ENCODE assay signal across 19 cellular contexts in genomic region chr13:52994865-52995264, GRCh38. TPM values are rescaled to one million over a fixed set of nuclear protein-coding genes. Genes with fewer than 3 reads are reported as not detected.
DNase-seq lines count a peak whose midpoint lies in the region; ATAC-seq and TF ChIP-seq lines count a peak whose summit lies in the region.
"Had no signal": no experiment of that assay in that cellular context is flagged by ENCODE, and none has a peak within 500 bp of the region (broad histone marks: within the 10 kb centered on the region; RNA-seq: fewer than 3 reads in every experiment).

No MANE protein-coding gene starts in this region.

- no peak overlapping the region for H3K9ac ChIP-seq in SK-N-SH

- peak overlapping the region; percentile 50 for H3K27ac Mint-ChIP-seq in glutamatergic neuron (ENCODE audit: unreplicated experiment)
- no peak overlapping the region for H3K27ac Mint-ChIP-seq in activated CD4-positive, alpha-beta memory T cell treated with anti-CD3 and anti-CD28 coated beads, Interleukin-2, amount 10 ng/mL, durations not matched to agents 7 days and 5 days
- H3K27ac Mint-ChIP-seq: T-helper 1 cell treated with Interleukin-12 subunit alpha and Interleukin-12 subunit beta and Interleukin-4 antibody, amounts not matched to agents 30 μg/mL and 1 μg/mL, for 36 hours had no signal

- CTCF ChIA-PET in SK-N-SH (lab: Yijun Ruan, JAX): interaction anchor here (1.0 to 2.2 kb wide), 4 partner anchors 11 to 157 kb away, joined by 3 to 18 read pairs (median 4); no protein-coding TSS in a partner anchor
- CTCF ChIA-PET in activated CD4-positive, alpha-beta memory T cell treated with anti-CD3 and anti-CD28 coated beads, Interleukin-2, amount 10 ng/mL, durations not matched to agents 7 days and 5 days (lab: Charles Lee): interaction anchor here (1.7 kb wide), 1 partner anchor 27 kb away, joined by 8 read pairs; no protein-coding TSS in a partner anchor

- H3K4me2 ChIP-seq in SK-N-SH: no peak overlapping the region
- H3K4me2 ChIP-seq: PC-9 had no signal

- no peak overlapping the region for H3K4me3 ChIP-seq in SK-N-SH (ENCODE audit: low read depth in 2 of 2, low read length in 1 of 2)
- H3K4me3 ChIP-seq: GM12878, K562, PC-9 had no signal

- no peak for TF ChIP-seq EP300 in SK-N-SH (IDR thresholded peaks at IDR 0.05; ENCODE audit: borderline replicate concordance in 1 of 2, low read depth in 1 of 2, low read length in 1 of 2)

- TF ChIP-seq CTCF in SK-N-SH (IDR thresholded peaks at IDR 0.05) (no peak), glutamatergic neuron (IDR thresholded peaks at IDR 0.05; ENCODE audit: partially characterized antibody, unreplicated experiment) (no peak)

- no peaks in the 10 kb centered on the region for H3F3A ChIP-seq in SK-N-SH (replicated peaks; ENCODE audit: insufficient read depth)

- no peaks in the 10 kb centered on the region for H3K9me3 ChIP-seq in SK-N-SH

- H3K4me1 ChIP-seq in SK-N-SH (ENCODE audit: control insufficient read depth in 1 of 2, insufficient read depth in 2 of 2, low read depth in 1 of 2, low read length in 1 of 2): peaks cover 0 to 12% of the 10 kb centered on the region in 2 experiments; a peak in 2 of 4 replicates

- no peaks in the 10 kb centered on the region for H3K9me3 Mint-ChIP-seq in glutamatergic neuron (ENCODE audit: unreplicated experiment)
- no peaks in the 10 kb centered on the region for H3K9me3 Mint-ChIP-seq in activated CD4-positive, alpha-beta memory T cell treated with anti-CD3 and anti-CD28 coated beads, Interleukin-2, amount 10 ng/mL, durations not matched to agents 7 days and 5 days
- H3K9me3 Mint-ChIP-seq: CD8-positive, alpha-beta memory T cell; T-helper 1 cell treated with Interleukin-12 subunit alpha and Interleukin-12 subunit beta and Interleukin-4 antibody, amounts not matched to agents 30 μg/mL and 1 μg/mL, for 36 hours had no signal

- no peak for TF ChIP-seq RAD21 in SK-N-SH (IDR thresholded peaks at IDR 0.05; ENCODE audit: low read length)

- DNase-seq in SK-N-SH (no peak), NCI-H2171 (lab: John Stamatoyannopoulos, UW) (peak; percentile 67), glutamatergic neuron (no peak), left colon (no peak)
- DNase-seq in activated CD4-positive, alpha-beta memory T cell treated with anti-CD3 and anti-CD28 coated beads, Interleukin-2, amount 10 ng/mL, durations not matched to agents 7 days and 5 days: no peak
- DNase-seq: C1 segment of cervical spinal cord; CD8-positive, alpha-beta memory T cell; NCI-H1092 treated with DMSO at 0.1 percent for 48 hours; NCI-H187; NCI-H446; NCI-H774; PC-9; SIG-M5 had no signal

- intact Hi-C loops in left colon (cut with DNase I, micrococcal nuclease): no loop called here

- H3K27me3 Mint-ChIP-seq in glutamatergic neuron (ENCODE audit: unreplicated experiment): no peaks in the 10 kb centered on the region
- no peaks in the 10 kb centered on the region for H3K27me3 Mint-ChIP-seq in activated CD4-positive, alpha-beta memory T cell treated with anti-CD3 and anti-CD28 coated beads, Interleukin-2, amount 10 ng/mL, durations not matched to agents 7 days and 5 days

- no peaks in the 10 kb centered on the region for H3K27me3 ChIP-seq in SK-N-SH (ENCODE audit: insufficient read depth)

- H3K4me3 Mint-ChIP-seq in glutamatergic neuron (ENCODE audit: unreplicated experiment): peak overlapping the region; percentile 13
- H3K4me3 Mint-ChIP-seq in activated CD4-positive, alpha-beta memory T cell treated with anti-CD3 and anti-CD28 coated beads, Interleukin-2, amount 10 ng/mL, durations not matched to agents 7 days and 5 days: no peak overlapping the region
- H3K4me3 Mint-ChIP-seq: T-helper 1 cell treated with Interleukin-12 subunit alpha and Interleukin-12 subunit beta and Interleukin-4 antibody, amounts not matched to agents 30 μg/mL and 1 μg/mL, for 36 hours had no signal

- ATAC-seq in SK-N-SH treated with all-trans-retinoic acid at 6 μM for 48 hours (no peak), left colon (no peak), HG03159 (IDR thresholded peaks at IDR 0.05; ENCODE audit: unreplicated experiment) (no peak)
- ATAC-seq: GM12878, K562 had no signal

- peaks cover 12% of the 10 kb centered on the region for H3K4me1 Mint-ChIP-seq in glutamatergic neuron (ENCODE audit: low read depth, unreplicated experiment)
- H3K4me1 Mint-ChIP-seq in activated CD4-positive, alpha-beta memory T cell treated with anti-CD3 and anti-CD28 coated beads, Interleukin-2, amount 10 ng/mL, durations not matched to agents 7 days and 5 days: no peaks in the 10 kb centered on the region

- POLR2A ChIA-PET in SK-N-SH (lab: Yijun Ruan, JAX): no interaction called here
- POLR2A ChIA-PET in activated CD4-positive, alpha-beta memory T cell treated with anti-CD3 and anti-CD28 coated beads, Interleukin-2, amount 10 ng/mL, durations not matched to agents 7 days and 5 days (lab: Charles Lee): no interaction called here

- no peaks in the 10 kb centered on the region for H3K36me3 Mint-ChIP-seq in glutamatergic neuron (ENCODE audit: unreplicated experiment)
- no peaks in the 10 kb centered on the region for H3K36me3 Mint-ChIP-seq in activated CD4-positive, alpha-beta memory T cell treated with anti-CD3 and anti-CD28 coated beads, Interleukin-2, amount 10 ng/mL, durations not matched to agents 7 days and 5 days (ENCODE audit: low read depth)
- H3K36me3 Mint-ChIP-seq: CD8-positive, alpha-beta memory T cell had no signal

- WGBS in SK-N-SH (ENCODE audit: low lambda C conversion rate): 91% methylated on average over 1 of the region's 1 CpG

- no peak overlapping the region for H3K27ac ChIP-seq in SK-N-SH (ENCODE audit: low read depth in 2 of 2, low read length in 1 of 2)
- H3K27ac ChIP-seq: PC-9, RWPE1 had no signal

- no peaks in the 10 kb centered on the region for H3K79me2 ChIP-seq in SK-N-SH (ENCODE audit: insufficient read depth)

- no peaks in the 10 kb centered on the region for H3K36me3 ChIP-seq in SK-N-SH (replicated peaks in 1 of 2; ENCODE audit: control insufficient read depth in 1 of 2, insufficient read depth in 2 of 2, low read length in 1 of 2)

- no peak overlapping the region for H2AFZ ChIP-seq in SK-N-SH (ENCODE audit: low read depth)
- H2AFZ ChIP-seq: PC-9 had no signal

- H3K9me2 ChIP-seq in SK-N-SH: no peaks in the 10 kb centered on the region

- no peaks in the 10 kb centered on the region for H4K20me1 ChIP-seq in SK-N-SH (ENCODE audit: insufficient read depth)

TF ChIP-seq in SK-N-SH, 30 proteins besides CTCF, POLR2A, EP300 and RAD21:
- no peak for TF ChIP-seq MEF2A (IDR thresholded peaks at IDR 0.05; ENCODE audit: borderline replicate concordance, low read depth)
- TF ChIP-seq GATA2 (CRISPR knock-in tag; IDR thresholded peaks at IDR 0.05): 0 out of 2 replicates have a peak, but pooled peaks have one; percentile 17

TF ChIP-seq in SK-N-SH treated with all-trans-retinoic acid at 6 μM for 48 hours, 23 proteins besides CTCF, POLR2A, EP300 and RAD21:
- TF ChIP-seq ISL1 (CRISPR knock-in tag; IDR thresholded peaks at IDR 0.05): no peak
- TF ChIP-seq CSDC2 (CRISPR knock-in tag; IDR thresholded peaks at IDR 0.05): no peak
- TF ChIP-seq ARNTL (CRISPR knock-in tag; IDR thresholded peaks at IDR 0.05; ENCODE audit: borderline replicate concordance, low read depth): no peak
- TF ChIP-seq ZNF70 (CRISPR knock-in tag; IDR thresholded peaks at IDR 0.05): no peak
- TF ChIP-seq, protein P1, sequence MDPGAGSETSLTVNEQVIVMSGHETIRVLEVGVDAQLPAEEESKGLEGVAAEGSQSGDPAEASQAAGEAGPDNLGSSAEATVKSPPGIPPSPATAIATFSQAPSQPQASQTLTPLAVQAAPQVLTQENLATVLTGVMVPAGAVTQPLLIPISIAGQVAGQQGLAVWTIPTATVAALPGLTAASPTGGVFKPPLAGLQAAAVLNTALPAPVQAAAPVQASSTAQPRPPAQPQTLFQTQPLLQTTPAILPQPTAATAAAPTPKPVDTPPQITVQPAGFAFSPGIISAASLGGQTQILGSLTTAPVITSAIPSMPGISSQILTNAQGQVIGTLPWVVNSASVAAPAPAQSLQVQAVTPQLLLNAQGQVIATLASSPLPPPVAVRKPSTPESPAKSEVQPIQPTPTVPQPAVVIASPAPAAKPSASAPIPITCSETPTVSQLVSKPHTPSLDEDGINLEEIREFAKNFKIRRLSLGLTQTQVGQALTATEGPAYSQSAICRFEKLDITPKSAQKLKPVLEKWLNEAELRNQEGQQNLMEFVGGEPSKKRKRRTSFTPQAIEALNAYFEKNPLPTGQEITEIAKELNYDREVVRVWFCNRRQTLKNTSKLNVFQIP (CRISPR knock-in tag; IDR thresholded peaks at IDR 0.05; ENCODE audit: borderline replicate concordance, low read depth): no peak
- no peak for TF ChIP-seq TCF4 (CRISPR knock-in tag; IDR thresholded peaks at IDR 0.05; ENCODE audit: borderline replicate concordance)
- no peak for TF ChIP-seq OSR1 (CRISPR knock-in tag; IDR thresholded peaks at IDR 0.05)
- no peak for TF ChIP-seq PPARA (CRISPR knock-in tag; IDR thresholded peaks at IDR 0.05; ENCODE audit: borderline replicate concordance)
- TF ChIP-seq ZFP30 (CRISPR knock-in tag; IDR thresholded peaks at IDR 0.05): no peak
- TF ChIP-seq, protein P2, sequence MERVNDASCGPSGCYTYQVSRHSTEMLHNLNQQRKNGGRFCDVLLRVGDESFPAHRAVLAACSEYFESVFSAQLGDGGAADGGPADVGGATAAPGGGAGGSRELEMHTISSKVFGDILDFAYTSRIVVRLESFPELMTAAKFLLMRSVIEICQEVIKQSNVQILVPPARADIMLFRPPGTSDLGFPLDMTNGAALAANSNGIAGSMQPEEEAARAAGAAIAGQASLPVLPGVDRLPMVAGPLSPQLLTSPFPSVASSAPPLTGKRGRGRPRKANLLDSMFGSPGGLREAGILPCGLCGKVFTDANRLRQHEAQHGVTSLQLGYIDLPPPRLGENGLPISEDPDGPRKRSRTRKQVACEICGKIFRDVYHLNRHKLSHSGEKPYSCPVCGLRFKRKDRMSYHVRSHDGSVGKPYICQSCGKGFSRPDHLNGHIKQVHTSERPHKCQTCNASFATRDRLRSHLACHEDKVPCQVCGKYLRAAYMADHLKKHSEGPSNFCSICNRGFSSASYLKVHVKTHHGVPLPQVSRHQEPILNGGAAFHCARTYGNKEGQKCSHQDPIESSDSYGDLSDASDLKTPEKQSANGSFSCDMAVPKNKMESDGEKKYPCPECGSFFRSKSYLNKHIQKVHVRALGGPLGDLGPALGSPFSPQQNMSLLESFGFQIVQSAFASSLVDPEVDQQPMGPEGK (CRISPR knock-in tag; IDR thresholded peaks at IDR 0.05; ENCODE audit: borderline replicate concordance): no peak
- TF ChIP-seq BACH2 (CRISPR knock-in tag; IDR thresholded peaks at IDR 0.05; ENCODE audit: borderline replicate concordance): no peak
- TF ChIP-seq GLIS3 (CRISPR knock-in tag; IDR thresholded peaks at IDR 0.05): no peak
- TF ChIP-seq ZC3H10 (CRISPR knock-in tag; IDR thresholded peaks at IDR 0.05): no peak
- no peak for TF ChIP-seq ESRRG (CRISPR knock-in tag; IDR thresholded peaks at IDR 0.05)

RNA-seq across cellular contexts. Expression of gene OLFM4, which starts 33.7 kb away (rescaled TPM):
- polyA plus RNA-seq in SK-N-SH (2012; rRNA removed): not detected in 2 replicates
- polyA plus RNA-seq in SK-N-SH (2012; cell fraction: cytosol; rRNA removed): not detected in 2 replicates
- polyA plus RNA-seq in SK-N-SH (2012; cell fraction: nucleus; rRNA removed): not detected in 2 replicates
- total RNA-seq in glutamatergic neuron (ENCODE audit: unreplicated experiment): 0.15 TPM
- total RNA-seq in activated CD4-positive, alpha-beta memory T cell treated with anti-CD3 and anti-CD28 coated beads, Interleukin-2, amount 10 ng/mL, durations not matched to agents 7 days and 5 days: not detected
- total RNA-seq in left colon: 100 to 1,000 TPM; 235 to 338 TPM
- total RNA-seq: CD8-positive, alpha-beta memory T cell; GM12878; K562; PC-9 had no signal
- polyA plus RNA-seq: CD8-positive, alpha-beta memory T cell; K562 had no signal

Comparison
In these comparisons a context has a peak if more than half of its experiments do, and no peak if none do; other contexts are left out.
1. RNA of gene OLFM4, which starts 33.7 kb away (total RNA-seq): 235 to 338 TPM in left colon; 0.15 TPM in glutamatergic neuron (single experiment) and not detected in activated CD4-positive, alpha-beta memory T cell treated with anti-CD3 and anti-CD28 coated beads, Interleukin-2, amount 10 ng/mL, durations not matched to agents 7 days and 5 days; every median in the first group is over 100 times any median in the second.